Comparison of ENCODE assay signal across 1 cellular context in the genomic region with DNA sequence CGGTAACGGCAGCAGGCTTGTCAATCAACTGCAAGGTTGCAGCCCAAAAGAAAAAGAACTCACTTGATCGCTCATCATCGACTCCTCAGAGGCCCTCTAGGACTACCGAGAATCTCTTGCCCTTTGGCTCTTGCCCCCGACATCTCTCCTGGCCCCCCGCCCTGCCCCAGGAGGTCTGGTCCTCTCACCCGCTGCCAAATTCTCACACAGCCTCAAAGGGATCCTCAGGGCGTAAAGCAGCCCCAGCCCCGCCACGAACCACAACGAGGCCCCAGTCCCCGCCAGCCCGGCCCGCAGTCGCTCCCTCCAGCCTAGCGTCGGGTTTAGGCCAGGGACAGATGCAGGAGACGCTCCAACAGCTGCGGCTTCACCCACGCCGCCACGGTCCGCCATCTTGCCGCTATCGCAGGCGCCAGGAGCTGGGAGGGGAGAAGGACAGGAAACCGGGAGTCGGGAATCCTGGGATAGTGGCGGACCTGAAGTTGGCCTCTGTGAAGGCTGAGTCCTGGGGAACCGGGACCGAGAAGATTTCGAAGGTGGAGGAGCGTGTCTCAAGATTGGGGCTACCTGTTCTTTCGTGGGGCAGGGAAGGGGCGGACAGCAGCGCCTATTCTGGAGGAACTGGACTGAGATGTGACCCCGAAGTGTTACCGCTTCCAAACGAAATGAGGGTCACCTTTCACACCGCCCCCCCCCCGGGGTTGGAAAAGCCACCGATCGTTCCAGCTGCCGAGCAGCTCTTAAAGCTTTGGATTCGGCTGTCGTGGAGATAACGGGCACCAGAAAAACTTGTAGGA.
TF ChIP-seq lines count a peak whose summit lies in the region.

A gene with protein sequence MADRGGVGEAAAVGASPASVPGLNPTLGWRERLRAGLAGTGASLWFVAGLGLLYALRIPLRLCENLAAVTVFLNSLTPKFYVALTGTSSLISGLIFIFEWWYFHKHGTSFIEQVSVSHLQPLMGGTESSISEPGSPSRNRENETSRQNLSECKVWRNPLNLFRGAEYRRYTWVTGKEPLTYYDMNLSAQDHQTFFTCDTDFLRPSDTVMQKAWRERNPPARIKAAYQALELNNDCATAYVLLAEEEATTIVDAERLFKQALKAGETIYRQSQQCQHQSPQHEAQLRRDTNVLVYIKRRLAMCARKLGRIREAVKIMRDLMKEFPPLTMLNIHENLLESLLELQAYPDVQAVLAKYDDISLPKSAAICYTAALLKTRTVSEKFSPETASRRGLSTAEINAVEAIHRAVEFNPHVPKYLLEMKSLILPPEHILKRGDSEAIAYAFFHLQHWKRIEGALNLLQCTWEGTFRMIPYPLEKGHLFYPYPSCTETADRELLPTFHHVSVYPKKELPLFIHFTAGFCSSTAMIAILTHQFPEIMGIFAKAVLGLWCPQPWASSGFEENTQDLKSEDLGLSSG (minus strand): TSS at position 421 of the 797 bp plus-strand sequence. CDS start 28 bp downstream, at position 393.

TF ChIP-seq in K562, 482 proteins besides CTCF, POLR2A, EP300 and RAD21 (continued from another document and continues in another):
- no peak for TF ChIP-seq NRF1 (conservative IDR thresholded peaks at IDR 0.05 in 1 of 2, IDR thresholded peaks at IDR 0.05 in 1 of 2)
- no peak for TF ChIP-seq UBTF (IDR thresholded peaks at IDR 0.05; ENCODE audit: borderline replicate concordance in 1 of 2, low read depth in 2 of 2, low read length in 2 of 2)
- TF ChIP-seq ZNF507 (tag; conservative IDR thresholded peaks at IDR 0.05): no peak
- TF ChIP-seq CREB5 (CRISPR knock-in tag; IDR thresholded peaks at IDR 0.05): no peak
- TF ChIP-seq SREBF1 (IDR thresholded peaks at IDR 0.05; ENCODE audit: borderline replicate concordance, low read depth, low read length): no peak
- TF ChIP-seq DMBX1 (CRISPR knock-in tag; IDR thresholded peaks at IDR 0.05; ENCODE audit: borderline replicate concordance): no peak
- TF ChIP-seq ZBTB40 (IDR thresholded peaks at IDR 0.05): no peak
- TF ChIP-seq ZBTB40 (CRISPR knock-in tag; IDR thresholded peaks at IDR 0.05): no peak
- no peak for TF ChIP-seq SIRT6 (IDR thresholded peaks at IDR 0.05; ENCODE audit: low read depth, low read length)
- peak; percentile 77; the same call in 1 of the 2 replicates for TF ChIP-seq ZNF12 (CRISPR knock-in tag; IDR thresholded peaks at IDR 0.05)
- TF ChIP-seq CHD1 (IDR thresholded peaks at IDR 0.05; ENCODE audit: low read length): peak; percentile 39
- TF ChIP-seq PPARD (CRISPR knock-in tag; IDR thresholded peaks at IDR 0.05): no peak
- TF ChIP-seq, protein P1, sequence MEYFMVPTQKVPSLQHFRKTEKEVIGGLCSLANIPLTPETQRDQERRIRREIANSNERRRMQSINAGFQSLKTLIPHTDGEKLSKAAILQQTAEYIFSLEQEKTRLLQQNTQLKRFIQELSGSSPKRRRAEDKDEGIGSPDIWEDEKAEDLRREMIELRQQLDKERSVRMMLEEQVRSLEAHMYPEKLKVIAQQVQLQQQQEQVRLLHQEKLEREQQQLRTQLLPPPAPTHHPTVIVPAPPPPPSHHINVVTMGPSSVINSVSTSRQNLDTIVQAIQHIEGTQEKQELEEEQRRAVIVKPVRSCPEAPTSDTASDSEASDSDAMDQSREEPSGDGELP (CRISPR knock-in tag; IDR thresholded peaks at IDR 0.05; ENCODE audit: borderline replicate concordance): peak; percentile 92
- no peak for TF ChIP-seq SMARCC2 (IDR thresholded peaks at IDR 0.05; ENCODE audit: low read depth)
- TF ChIP-seq ZNF277 (CRISPR knock-in tag; IDR thresholded peaks at IDR 0.05; ENCODE audit: borderline replicate concordance): no peak
- TF ChIP-seq SMARCE1 (IDR thresholded peaks at IDR 0.05): peak; percentile 41; the same call in 1 of the 2 replicates
- no peak; the same call in 1 of the 2 replicates for TF ChIP-seq PML (IDR thresholded peaks at IDR 0.05; ENCODE audit: low read length)
- no peak for TF ChIP-seq HNRNPL (IDR thresholded peaks at IDR 0.05; ENCODE audit: low read depth, low read length)
- TF ChIP-seq ZNF274 (IDR thresholded peaks at IDR 0.05; ENCODE audit: borderline replicate concordance, low read depth, low read length): no peak
- TF ChIP-seq FUS (optimal IDR thresholded peaks at IDR 0.05; ENCODE audit: low read depth, low read length): no peak
- no peak for TF ChIP-seq PCBP2 (IDR thresholded peaks at IDR 0.05; ENCODE audit: low read depth, low read length, poor library complexity, severe bottlenecking)
- TF ChIP-seq, protein P2, sequence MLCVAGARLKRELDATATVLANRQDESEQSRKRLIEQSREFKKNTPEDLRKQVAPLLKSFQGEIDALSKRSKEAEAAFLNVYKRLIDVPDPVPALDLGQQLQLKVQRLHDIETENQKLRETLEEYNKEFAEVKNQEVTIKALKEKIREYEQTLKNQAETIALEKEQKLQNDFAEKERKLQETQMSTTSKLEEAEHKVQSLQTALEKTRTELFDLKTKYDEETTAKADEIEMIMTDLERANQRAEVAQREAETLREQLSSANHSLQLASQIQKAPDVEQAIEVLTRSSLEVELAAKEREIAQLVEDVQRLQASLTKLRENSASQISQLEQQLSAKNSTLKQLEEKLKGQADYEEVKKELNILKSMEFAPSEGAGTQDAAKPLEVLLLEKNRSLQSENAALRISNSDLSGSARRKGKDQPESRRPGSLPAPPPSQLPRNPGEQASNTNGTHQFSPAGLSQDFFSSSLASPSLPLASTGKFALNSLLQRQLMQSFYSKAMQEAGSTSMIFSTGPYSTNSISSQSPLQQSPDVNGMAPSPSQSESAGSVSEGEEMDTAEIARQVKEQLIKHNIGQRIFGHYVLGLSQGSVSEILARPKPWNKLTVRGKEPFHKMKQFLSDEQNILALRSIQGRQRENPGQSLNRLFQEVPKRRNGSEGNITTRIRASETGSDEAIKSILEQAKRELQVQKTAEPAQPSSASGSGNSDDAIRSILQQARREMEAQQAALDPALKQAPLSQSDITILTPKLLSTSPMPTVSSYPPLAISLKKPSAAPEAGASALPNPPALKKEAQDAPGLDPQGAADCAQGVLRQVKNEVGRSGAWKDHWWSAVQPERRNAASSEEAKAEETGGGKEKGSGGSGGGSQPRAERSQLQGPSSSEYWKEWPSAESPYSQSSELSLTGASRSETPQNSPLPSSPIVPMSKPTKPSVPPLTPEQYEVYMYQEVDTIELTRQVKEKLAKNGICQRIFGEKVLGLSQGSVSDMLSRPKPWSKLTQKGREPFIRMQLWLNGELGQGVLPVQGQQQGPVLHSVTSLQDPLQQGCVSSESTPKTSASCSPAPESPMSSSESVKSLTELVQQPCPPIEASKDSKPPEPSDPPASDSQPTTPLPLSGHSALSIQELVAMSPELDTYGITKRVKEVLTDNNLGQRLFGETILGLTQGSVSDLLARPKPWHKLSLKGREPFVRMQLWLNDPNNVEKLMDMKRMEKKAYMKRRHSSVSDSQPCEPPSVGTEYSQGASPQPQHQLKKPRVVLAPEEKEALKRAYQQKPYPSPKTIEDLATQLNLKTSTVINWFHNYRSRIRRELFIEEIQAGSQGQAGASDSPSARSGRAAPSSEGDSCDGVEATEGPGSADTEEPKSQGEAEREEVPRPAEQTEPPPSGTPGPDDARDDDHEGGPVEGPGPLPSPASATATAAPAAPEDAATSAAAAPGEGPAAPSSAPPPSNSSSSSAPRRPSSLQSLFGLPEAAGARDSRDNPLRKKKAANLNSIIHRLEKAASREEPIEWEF (CRISPR knock-in tag; IDR thresholded peaks at IDR 0.05): no peak
- no peak for TF ChIP-seq BRF1 (IDR thresholded peaks at IDR 0.05; ENCODE audit: borderline replicate concordance, extremely low read depth, insufficient read length)
- TF ChIP-seq NR2F6 (CRISPR knock-in tag; IDR thresholded peaks at IDR 0.05): no peak
- no peak for TF ChIP-seq ZNF140 (CRISPR knock-in tag; IDR thresholded peaks at IDR 0.05)
- no peak for TF ChIP-seq NCOA1 (IDR thresholded peaks at IDR 0.05; ENCODE audit: low read depth)
- TF ChIP-seq ZNF174 (CRISPR knock-in tag; IDR thresholded peaks at IDR 0.05): 0 out of 2 replicates have a peak, but pooled peaks have one; percentile 0
